In genomic region chr5:109409844-109410388, GRCh38 we compare ENCODE assay signal across 8 cellular contexts. TPM values are rescaled to one million over a fixed set of nuclear protein-coding genes. Genes with fewer than 3 reads are reported as not detected.
A peak's percentile ranks its signal among the peaks of the same experiment; 100 is the strongest.
DNase-seq lines count a peak whose midpoint lies in the region; ATAC-seq and TF ChIP-seq lines count a peak whose summit lies in the region.

TSS of gene PJA2 (minus strand) at chr5:109409974. CDS start at chr5:109383433, 26,541 bp downstream.

- peaks cover 5% of the 10 kb centered on the region for H3K9me3 Mint-ChIP-seq in activated T-helper 17 cell treated with anti-CD3 and anti-CD28 coated beads, Interleukin-2, amount 50 U/mL, for 72 hours
- H3K9me3 Mint-ChIP-seq in naive B cell, result peaks cover 0 to 9% (median 5%) of the 10 kb centered on the region in 7 donors
- H3K9me3 Mint-ChIP-seq in stimulated activated memory B cell treated with anti-CD40 and anti-IgM and Interleukin-4, amounts not matched to agents 10 μg/mL and 1 μg/mL and 100 μg/mL, for 72 hours, result peaks cover 7% of the 10 kb centered on the region

- peak within 1 kb of the TSS; percentile 97 for H3K4me3 Mint-ChIP-seq in activated T-helper 17 cell treated with anti-CD3 and anti-CD28 coated beads, Interleukin-2, amount 50 U/mL, for 72 hours
- H3K4me3 Mint-ChIP-seq in naive B cell, result peak within 1 kb of the TSS; percentile 92 to 100 (median 97)
- H3K4me3 Mint-ChIP-seq in stimulated activated memory B cell treated with anti-CD40 and anti-IgM and Interleukin-4, amounts not matched to agents 10 μg/mL and 1 μg/mL and 100 μg/mL, for 72 hours, result peak within 1 kb of the TSS; percentile 95

- H3K4me1 Mint-ChIP-seq in activated T-helper 17 cell treated with anti-CD3 and anti-CD28 coated beads, Interleukin-2, amount 50 U/mL, for 72 hours, result peaks cover 22% of the 10 kb centered on the region
- peaks cover 23 to 52% (median 29%) of the 10 kb centered on the region in 3 donors for H3K4me1 Mint-ChIP-seq in naive B cell
- peaks cover 33% of the 10 kb centered on the region for H3K4me1 Mint-ChIP-seq in stimulated activated memory B cell treated with anti-CD40 and anti-IgM and Interleukin-4, amounts not matched to agents 10 μg/mL and 1 μg/mL and 100 μg/mL, for 72 hours

- peaks cover 41% of the 10 kb centered on the region for H3K79me2 ChIP-seq in DOHH2 (ENCODE audit: control insufficient read depth, low read length)

- DNase-seq in GOT3 (lab: John Stamatoyannopoulos, UW) (peak; percentile 100), LNCaP clone FGC (ENCODE audit: low read depth) (peak; percentile 99), RWPE1 (ENCODE audit: low spot score) (peak; percentile 99), fibroblast of gingiva (ENCODE audit: low read depth) (peak; percentile 100), naive B cell (peak; percentile 98)

- H3K27me3 Mint-ChIP-seq in activated T-helper 17 cell treated with anti-CD3 and anti-CD28 coated beads, Interleukin-2, amount 50 U/mL, for 72 hours, result no peaks in the 10 kb centered on the region
- H3K27me3 Mint-ChIP-seq in naive B cell, result no peaks in the 10 kb centered on the region
- H3K27me3 Mint-ChIP-seq in stimulated activated memory B cell treated with anti-CD40 and anti-IgM and Interleukin-4, amounts not matched to agents 10 μg/mL and 1 μg/mL and 100 μg/mL, for 72 hours, result no peaks in the 10 kb centered on the region

- H3K27ac Mint-ChIP-seq in activated T-helper 17 cell treated with anti-CD3 and anti-CD28 coated beads, Interleukin-2, amount 50 U/mL, for 72 hours, result peak within 1 kb of the TSS; percentile 98
- peak within 1 kb of the TSS; percentile 98 to 100 (median 100) for H3K27ac Mint-ChIP-seq in naive B cell
- peak within 1 kb of the TSS; percentile 98 for H3K27ac Mint-ChIP-seq in stimulated activated memory B cell treated with anti-CD40 and anti-IgM and Interleukin-4, amounts not matched to agents 10 μg/mL and 1 μg/mL and 100 μg/mL, for 72 hours

- H3K4me1 ChIP-seq in DOHH2 (ENCODE audit: control insufficient read depth, low read length), result peaks cover 32% of the 10 kb centered on the region

- H4K20me1 ChIP-seq in DOHH2 (ENCODE audit: control insufficient read depth, insufficient read depth, low read depth, low read length), result peaks cover 20% of the 10 kb centered on the region

- ATAC-seq in activated T-helper 17 cell treated with anti-CD3 and anti-CD28 coated beads, Interleukin-2, amount 50 U/mL, for 72 hours (replicated peaks), result peak; percentile 85
- ATAC-seq in naive B cell (ENCODE audit: low read depth in 2 of 2), result peak; percentile 74 to 75
- ATAC-seq in stimulated activated memory B cell treated with anti-CD40 and anti-IgM and Interleukin-4, amounts not matched to agents 10 μg/mL and 1 μg/mL and 100 μg/mL, for 72 hours, result peak; percentile 96

- TF ChIP-seq CTCF in DOHH2 (IDR thresholded peaks at IDR 0.05; ENCODE audit: low read depth, low read length, poor library complexity, severe bottlenecking) (no peak), LNCaP clone FGC (IDR thresholded peaks at IDR 0.05; ENCODE audit: control insufficient read depth, extremely low read depth, insufficient read depth) (no peak), RWPE1 (conservative IDR thresholded peaks at IDR 0.05; ENCODE audit: low read depth) (no peak)

- H3K27ac ChIP-seq in DOHH2 (ENCODE audit: low read depth, low read length) (peak within 1 kb of the TSS; percentile 91), RWPE1 (peak within 1 kb of the TSS; percentile 100)

- peaks cover 11% of the 10 kb centered on the region for H3K36me3 ChIP-seq in DOHH2 (ENCODE audit: control insufficient read depth, low read length)

- no peaks in the 10 kb centered on the region for H3K9me2 ChIP-seq in DOHH2 (replicated peaks; ENCODE audit: control insufficient read depth, low read length)

- H3K4me3 ChIP-seq in DOHH2 (ENCODE audit: low read length), result peak within 1 kb of the TSS; percentile 96
- peak within 1 kb of the TSS; percentile 86 for H3K4me3 ChIP-seq in LNCaP clone FGC (ENCODE audit: low read depth, low read length)

- POLR2A ChIA-PET in RWPE1 (lab: Yijun Ruan, JAX; ENCODE audit: low non-redundant PET), result interaction anchor here (0.5 to 1.2 kb wide), 2 partner anchors 13 to 756 kb away, joined by 3 to 5 read pairs; no protein-coding TSS in a partner anchor

- no peaks in the 10 kb centered on the region for H3K27me3 ChIP-seq in DOHH2 (ENCODE audit: control insufficient read depth, low read length)

- H3F3A ChIP-seq in DOHH2 (ENCODE audit: control insufficient read depth, insufficient read depth), result peaks cover 16% of the 10 kb centered on the region

- no peaks in the 10 kb centered on the region for H3K9me3 ChIP-seq in DOHH2 (ENCODE audit: control insufficient read depth, insufficient read depth, low read length)

- peaks cover 37% of the 10 kb centered on the region for H3K36me3 Mint-ChIP-seq in activated T-helper 17 cell treated with anti-CD3 and anti-CD28 coated beads, Interleukin-2, amount 50 U/mL, for 72 hours (ENCODE audit: low read depth)
- peaks cover 5 to 7% of the 10 kb centered on the region in 2 donors for H3K36me3 Mint-ChIP-seq in naive B cell
- peaks cover 10% of the 10 kb centered on the region for H3K36me3 Mint-ChIP-seq in stimulated activated memory B cell treated with anti-CD40 and anti-IgM and Interleukin-4, amounts not matched to agents 10 μg/mL and 1 μg/mL and 100 μg/mL, for 72 hours

- CTCF ChIA-PET in RWPE1 (lab: Yijun Ruan, JAX), result no interaction called here

- H3K4me2 ChIP-seq in DOHH2 (ENCODE audit: low read length), result peak within 1 kb of the TSS; percentile 94

RNA-seq across cellular contexts. Expression of gene PJA2, which starts in this region (rescaled TPM):
- 10 to 100 TPM; 53.9 to 91.0 TPM for total RNA-seq in activated T-helper 17 cell treated with anti-CD3 and anti-CD28 coated beads, Interleukin-2, amount 50 U/mL, for 72 hours
- polyA plus RNA-seq in naive B cell (ENCODE audit: low read depth in 6 of 6), result 10 to 100 TPM; 63.9 to 80.1 (median 66.2) TPM

Comparison
In these comparisons a context has a peak if more than half of its experiments do, and no peak if none do; other contexts are left out.
1. Peak in every context shown above with its lines: DNase-seq, ATAC-seq, H3K4me3 ChIP-seq and H3K27ac ChIP-seq.